Comparison of ENCODE assay signal across 22 cellular contexts in the genomic region with DNA sequence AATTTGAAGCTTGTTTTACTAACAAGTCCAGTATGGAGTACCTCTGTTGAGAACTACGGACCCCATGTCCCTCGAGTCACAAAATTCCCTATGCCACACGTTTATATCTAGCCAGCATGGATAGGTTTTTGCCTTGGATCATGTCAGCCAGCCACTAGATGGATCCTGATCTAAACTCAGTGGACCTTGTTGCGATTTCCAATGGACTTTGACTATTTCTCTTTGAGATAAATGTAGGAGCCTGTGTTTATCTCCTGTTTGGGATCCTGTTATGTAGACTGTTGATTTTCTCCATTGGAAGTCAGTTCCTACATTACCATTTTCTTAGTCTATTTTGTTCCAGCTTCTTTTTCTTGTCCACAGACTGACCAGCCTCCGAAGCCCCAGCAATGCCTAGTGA.
A peak's percentile ranks its signal among the peaks of the same experiment; 100 is the strongest.
DNase-seq lines count a peak whose midpoint lies in the region; ATAC-seq, FAIRE-seq and TF ChIP-seq lines count a peak whose summit lies in the region.
"Had no signal": no experiment of that assay in that cellular context is flagged by ENCODE, and none has a peak within 500 bp of the region (broad histone marks: within the 10 kb centered on the region; RNA-seq: fewer than 3 reads in every experiment).

No MANE protein-coding gene starts in this region.

- H4K20me1 ChIP-seq in HepG2 (ENCODE audit: insufficient read depth, low read length), result no peaks in the 10 kb centered on the region

- H3K27me3 ChIP-seq in Panc1 (ENCODE audit: control insufficient read depth, insufficient read depth, low read length) (0 out of 2 replicates have a peak, but pooled peaks cover 4% of the 10 kb centered on the region), esophagus muscularis mucosa (no peaks in the 10 kb centered on the region), HepG2 (ENCODE audit: control insufficient read depth in 1 of 2, insufficient read depth in 2 of 2, low read length in 2 of 2) (no peaks in the 10 kb centered on the region)

- H3K9me3 ChIP-seq in Panc1 (ENCODE audit: control insufficient read depth, insufficient read depth, low read depth, low read length) (no peaks in the 10 kb centered on the region), esophagus muscularis mucosa (peaks cover 0 to under 1% (median 0%) of the 10 kb centered on the region in 4 donors), HepG2 (ENCODE audit: low read length) (no peaks in the 10 kb centered on the region)

- H3K27ac ChIP-seq in Panc1 (ENCODE audit: low read length) (no peak overlapping the region), esophagus muscularis mucosa (replicated peaks in 1 of 4) (no peak overlapping the region), HepG2 (ENCODE audit: extremely low read length, insufficient read depth, low read length) (no peak overlapping the region)
- H3K27ac ChIP-seq: GM23248 had no signal

- BruUV-seq in Panc1 (replicated peaks; lab: Mats Ljungman, UMichigan), result no TSS peak
- BruUV-seq in HepG2 (replicated peaks; lab: Mats Ljungman, UMichigan), result no TSS peak

- no peaks in the 10 kb centered on the region for H3K79me2 ChIP-seq in HepG2 (ENCODE audit: insufficient read depth, low read length)

- H2AFZ ChIP-seq in HepG2 (ENCODE audit: low read length), result no peak overlapping the region
- H2AFZ ChIP-seq: GM23248 had no signal

- no peak for TF ChIP-seq RAD21 in HepG2 (CRISPR knock-in tag; IDR thresholded peaks at IDR 0.05)

- POLR2A ChIA-PET in Panc1 (lab: Charles Lee) (no interaction called here), HepG2 (lab: Yijun Ruan, JAX) (interaction anchor here (4.3 kb wide), 1 partner anchor 10 kb away, joined by 21 read pairs; no protein-coding TSS in a partner anchor)

- FAIRE-seq in HepG2 (lab: Jason Lieb, UNC), result no peak
- FAIRE-seq: A549, GM12878, GM19239, H1 had no signal

- intact Hi-C loops in Panc1 (cut with micrococcal nuclease; ENCODE audit: unreplicated experiment) (no loop called here), esophagus muscularis mucosa (cut with DNase I) (loop anchor here (10.0 kb wide), 1 partner anchor 186 kb away; no protein-coding TSS in a partner anchor), HepG2 (cut with micrococcal nuclease; ENCODE audit: unreplicated experiment) (no loop called here)

- TF ChIP-seq CTCF in Panc1 (IDR thresholded peaks at IDR 0.05) (0 out of 2 replicates have a peak, but pooled peaks have one; percentile 4), esophagus muscularis mucosa (IDR thresholded peaks at IDR 0.05) (no peak), HepG2 (CRISPR knock-in tag; IDR thresholded peaks at IDR 0.05) (no peak)

- no peak for TF ChIP-seq POLR2A in esophagus muscularis mucosa (IDR thresholded peaks at IDR 0.05; ENCODE audit: low read depth)
- no peak for TF ChIP-seq POLR2A in HepG2 (IDR thresholded peaks at IDR 0.05; ENCODE audit: insufficient read depth in 1 of 2, low read depth in 2 of 2, low read length in 2 of 2)

- CTCF ChIA-PET in Panc1 (lab: Charles Lee), result no interaction called here
- CTCF ChIA-PET in HepG2 (lab: Yijun Ruan, JAX; ENCODE audit: low intra/inter-chr PET ratio, low total read pairs), result no interaction called here

- H3K36me3 ChIP-seq in Panc1 (ENCODE audit: control insufficient read depth, insufficient read depth, low read length), result no peaks in the 10 kb centered on the region
- H3K36me3 ChIP-seq in esophagus muscularis mucosa, result no peaks in the 10 kb centered on the region
- H3K36me3 ChIP-seq in HepG2 (replicated peaks in 1 of 2; ENCODE audit: control insufficient read depth in 1 of 2, insufficient read depth in 2 of 2, low read length in 2 of 2), result no peaks in the 10 kb centered on the region

- in situ Hi-C loops in Panc1 (cut with HindIII; ENCODE audit: low pct_unique_long_range_greater_than_20kb, low sequenced_read_pairs), result no loop called here
- in situ Hi-C loops in HepG2 (cut with HindIII; ENCODE audit: extremely low pct_ligation_motif_present, low pct_unique_long_range_greater_than_20kb), result loop anchor here (5.0 kb wide), 1 partner anchor 183 kb away; no protein-coding TSS in a partner anchor

- H3K4me1 ChIP-seq in Panc1 (ENCODE audit: control insufficient read depth, insufficient read depth, low read length) (no peaks in the 10 kb centered on the region), esophagus muscularis mucosa (peaks cover 0 to 6% (median 0%) of the 10 kb centered on the region in 4 donors), HepG2 (ENCODE audit: insufficient read depth, low read length) (peaks cover 60% of the 10 kb centered on the region)

- TF ChIP-seq EP300 in esophagus muscularis mucosa (IDR thresholded peaks at IDR 0.05) (no peak), HepG2 (IDR thresholded peaks at IDR 0.05; ENCODE audit: low read depth in 2 of 2, low read length in 2 of 2) (no peak), HepG2 (CRISPR knock-in tag; IDR thresholded peaks at IDR 0.05; ENCODE audit: borderline replicate concordance) (no peak)

- H3K9ac ChIP-seq in HepG2 (ENCODE audit: insufficient read depth, low read depth, low read length), result no peak overlapping the region
- H3K9ac ChIP-seq: GM23248 had no signal

- H3K4me2 ChIP-seq in HepG2 (ENCODE audit: low read depth, low read length), result peak overlapping the region; percentile 1; the same call in 1 of the 2 replicates
- H3K4me2 ChIP-seq: A549 had no signal

- H3K4me3 ChIP-seq in Panc1 (ENCODE audit: low read depth in 2 of 2, low read length in 2 of 2), result no peak overlapping the region
- H3K4me3 ChIP-seq in esophagus muscularis mucosa, result no peak overlapping the region
- no peak overlapping the region for H3K4me3 ChIP-seq in HepG2 (replicated peaks in 1 of 3; ENCODE audit: insufficient read depth in 1 of 3, low read depth in 2 of 3, low read length in 3 of 3)
- H3K4me3 ChIP-seq: A549, GM12878, GM23248 had no signal

- ATAC-seq in Panc1, result no peak
- ATAC-seq in HepG2, result no peak
- ATAC-seq: A549, GM12878 had no signal

- DNase-seq in Panc1 (ENCODE audit: low read depth, low spot score), result no peak
- DNase-seq in esophagus muscularis mucosa (ENCODE audit: extremely low spot score), result peak; percentile 21
- DNase-seq in HepG2 (ENCODE audit: low spot score), result no peak
- no peak for DNase-seq in EL
- no peak for DNase-seq in activated naive CD4-positive, alpha-beta T cell treated with anti-CD3 and anti-CD28 coated beads, Interleukin-2, amount 50 U/mL, for 16 hours
- no peak for DNase-seq in DMS 273 treated with DMSO at 0.1 percent for 48 hours (lab: John Stamatoyannopoulos, UW)
- DNase-seq: 8988T; ACHN; C1 segment of cervical spinal cord; Calu3; CD4-positive, alpha-beta memory T cell; COR-L47; DMS153; DND-41; GDM1; GM23248; H7; HCEC 1CT had no signal

- WGBS in esophagus muscularis mucosa, result 90% methylated on average over 5 of the region's 5 CpGs
- 86% methylated on average over 5 of the region's 5 CpGs for WGBS in HepG2 (ENCODE audit: low lambda C conversion rate)

TF ChIP-seq in HepG2, 621 proteins besides CTCF, POLR2A, EP300 and RAD21 (continues in another document):
- TF ChIP-seq, protein P1, sequence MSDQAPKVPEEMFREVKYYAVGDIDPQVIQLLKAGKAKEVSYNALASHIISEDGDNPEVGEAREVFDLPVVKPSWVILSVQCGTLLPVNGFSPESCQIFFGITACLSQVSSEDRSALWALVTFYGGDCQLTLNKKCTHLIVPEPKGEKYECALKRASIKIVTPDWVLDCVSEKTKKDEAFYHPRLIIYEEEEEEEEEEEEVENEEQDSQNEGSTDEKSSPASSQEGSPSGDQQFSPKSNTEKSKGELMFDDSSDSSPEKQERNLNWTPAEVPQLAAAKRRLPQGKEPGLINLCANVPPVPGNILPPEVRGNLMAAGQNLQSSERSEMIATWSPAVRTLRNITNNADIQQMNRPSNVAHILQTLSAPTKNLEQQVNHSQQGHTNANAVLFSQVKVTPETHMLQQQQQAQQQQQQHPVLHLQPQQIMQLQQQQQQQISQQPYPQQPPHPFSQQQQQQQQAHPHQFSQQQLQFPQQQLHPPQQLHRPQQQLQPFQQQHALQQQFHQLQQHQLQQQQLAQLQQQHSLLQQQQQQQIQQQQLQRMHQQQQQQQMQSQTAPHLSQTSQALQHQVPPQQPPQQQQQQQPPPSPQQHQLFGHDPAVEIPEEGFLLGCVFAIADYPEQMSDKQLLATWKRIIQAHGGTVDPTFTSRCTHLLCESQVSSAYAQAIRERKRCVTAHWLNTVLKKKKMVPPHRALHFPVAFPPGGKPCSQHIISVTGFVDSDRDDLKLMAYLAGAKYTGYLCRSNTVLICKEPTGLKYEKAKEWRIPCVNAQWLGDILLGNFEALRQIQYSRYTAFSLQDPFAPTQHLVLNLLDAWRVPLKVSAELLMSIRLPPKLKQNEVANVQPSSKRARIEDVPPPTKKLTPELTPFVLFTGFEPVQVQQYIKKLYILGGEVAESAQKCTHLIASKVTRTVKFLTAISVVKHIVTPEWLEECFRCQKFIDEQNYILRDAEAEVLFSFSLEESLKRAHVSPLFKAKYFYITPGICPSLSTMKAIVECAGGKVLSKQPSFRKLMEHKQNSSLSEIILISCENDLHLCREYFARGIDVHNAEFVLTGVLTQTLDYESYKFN (CRISPR knock-in tag; conservative IDR thresholded peaks at IDR 0.05), result 0 out of 2 replicates have a peak, but pooled peaks have one; percentile 22
- TF ChIP-seq THAP11 (CRISPR knock-in tag; IDR thresholded peaks at IDR 0.05), result no peak
- no peak for TF ChIP-seq TARDBP (CRISPR knock-in tag; IDR thresholded peaks at IDR 0.05)
